ENCODE assay signal across 1 cellular context in genomic region chr12:107088912-107089311, GRCh38.
TF ChIP-seq lines count a peak whose summit lies in the region.

No MANE protein-coding gene starts in this region.

TF ChIP-seq in HEK293, 187 proteins besides CTCF, POLR2A, EP300 and RAD21 (continued from another document):
- TF ChIP-seq ZNF362 (tag by site-specific recombination; IDR thresholded peaks at IDR 0.05), result no peak
